Comparison of ENCODE assay signal across 18 cellular contexts in genomic region chr12:52800259-52800917, GRCh38. TPM values are rescaled to one million over a fixed set of nuclear protein-coding genes. Genes with fewer than 3 reads are reported as not detected.
DNase-seq lines count a peak whose midpoint lies in the region; TF ChIP-seq lines count a peak whose summit lies in the region.
"Had no signal": no experiment of that assay in that cellular context is flagged by ENCODE, and none has a peak within 500 bp of the region (broad histone marks: within the 10 kb centered on the region; RNA-seq: fewer than 3 reads in every experiment).

No MANE protein-coding gene starts in this region.

- H3K36me3 ChIP-seq in Caco-2 (ENCODE audit: control insufficient read depth, insufficient read depth, low read length) (no peaks in the 10 kb centered on the region), ovary (no peaks in the 10 kb centered on the region)
- H3K36me3 ChIP-seq: BLaER1 treated with 17β-estradiol and CSF1 and Interleukin-3, amounts not matched to agents 10 nM and 100 nM had no signal

- POLR2A ChIA-PET in Caco-2 (lab: Charles Lee): no interaction called here

- peaks cover 21% of the 10 kb centered on the region for H3K4me1 ChIP-seq in Caco-2
- no peaks in the 10 kb centered on the region for H3K4me1 ChIP-seq in ovary (ENCODE audit: insufficient read depth)

- H3K9me3 Mint-ChIP-seq in Caco-2 (ENCODE audit: unreplicated experiment) (peaks cover 10% of the 10 kb centered on the region), type B pancreatic cell (no peaks in the 10 kb centered on the region)
- H3K9me3 Mint-ChIP-seq: CD8-positive, alpha-beta memory T cell had no signal

- no peaks in the 10 kb centered on the region for H3K27me3 Mint-ChIP-seq in Caco-2 (ENCODE audit: insufficient read depth, unreplicated experiment)
- H3K27me3 Mint-ChIP-seq in type B pancreatic cell: peaks cover 18% of the 10 kb centered on the region

- TF ChIP-seq EP300 in ovary (IDR thresholded peaks at IDR 0.05): no peak

- CTCF ChIA-PET in Caco-2 (lab: Charles Lee): no interaction called here

- no peak for DNase-seq in Caco-2
- DNase-seq in NCI-H774 (lab: John Stamatoyannopoulos, UW): peak; percentile 15
- no peak for DNase-seq in epithelial cell of prostate (ENCODE audit: low read depth, low spot score)
- no peak for DNase-seq in type B pancreatic cell (ENCODE audit: extremely low spot score, unreplicated experiment)
- DNase-seq in ovary: no peak
- DNase-seq in ecto neural progenitor cell (ENCODE audit: low spot score): no peak
- no peak for DNase-seq in RPMI8226
- DNase-seq: CD8-positive, alpha-beta memory T cell; GF-D8; NCI-H1105; NCI-H2171; NCI-H446; NCI-H526 had no signal

- H3K9me3 ChIP-seq in Caco-2 (no peaks in the 10 kb centered on the region), ovary (no peaks in the 10 kb centered on the region)
- H3K9me3 ChIP-seq: BLaER1 treated with 17β-estradiol and CSF1 and Interleukin-3, amounts not matched to agents 10 nM and 100 nM had no signal

- H3K4me3 ChIP-seq in Caco-2 (ENCODE audit: low read depth, low read length) (no peak overlapping the region), ovary (no peak overlapping the region)
- H3K4me3 ChIP-seq: BLaER1 treated with 17β-estradiol and CSF1 and Interleukin-3, amounts not matched to agents 10 nM and 100 nM had no signal

- H3K27me3 ChIP-seq in Caco-2 (replicated peaks; ENCODE audit: control insufficient read depth, insufficient read depth, low read length) (no peaks in the 10 kb centered on the region), ovary (no peaks in the 10 kb centered on the region)
- H3K27me3 ChIP-seq: BLaER1 treated with 17β-estradiol and CSF1 and Interleukin-3, amounts not matched to agents 10 nM and 100 nM had no signal

- TF ChIP-seq CTCF in Caco-2 (IDR thresholded peaks at IDR 0.05; ENCODE audit: insufficient read depth in 1 of 2, low read depth in 1 of 2, low read length in 1 of 2, severe bottlenecking in 1 of 2, unreplicated experiment in 1 of 2) (no peak), type B pancreatic cell (conservative IDR thresholded peaks at IDR 0.05) (no peak), ovary (IDR thresholded peaks at IDR 0.05) (no peak)

- H3K4me3 Mint-ChIP-seq in Caco-2 (ENCODE audit: unreplicated experiment) (no peak overlapping the region), type B pancreatic cell (no peak overlapping the region)
- H3K4me3 Mint-ChIP-seq: CD8-positive, alpha-beta memory T cell had no signal

- no TSS peak for BruUV-seq in Caco-2 (replicated peaks; lab: Mats Ljungman, UMichigan)

- H3K4me1 Mint-ChIP-seq in Caco-2 (ENCODE audit: low read depth, unreplicated experiment): peaks cover 28% of the 10 kb centered on the region
- H3K4me1 Mint-ChIP-seq in type B pancreatic cell (ENCODE audit: unreplicated experiment): no peaks in the 10 kb centered on the region
- H3K4me1 Mint-ChIP-seq: CD8-positive, alpha-beta memory T cell had no signal

- intact Hi-C loops in Caco-2 (cut with micrococcal nuclease; ENCODE audit: unreplicated experiment): no loop called here
- intact Hi-C loops in ovary (cut with DNase I): no loop called here

- no peak for TF ChIP-seq POLR2A in ovary (IDR thresholded peaks at IDR 0.05)

- H3K27ac Mint-ChIP-seq in Caco-2 (ENCODE audit: unreplicated experiment): peak overlapping the region; percentile 28
- peak overlapping the region; percentile 27 for H3K27ac Mint-ChIP-seq in type B pancreatic cell
- H3K27ac Mint-ChIP-seq: CD8-positive, alpha-beta memory T cell had no signal

- H3K36me3 Mint-ChIP-seq in Caco-2 (ENCODE audit: insufficient read depth, unreplicated experiment) (no peaks in the 10 kb centered on the region), type B pancreatic cell (no peaks in the 10 kb centered on the region)
- H3K36me3 Mint-ChIP-seq: CD8-positive, alpha-beta memory T cell had no signal

- H3K27ac ChIP-seq in epithelial cell of prostate (peak overlapping the region; percentile 16), ovary (no peak overlapping the region)
- H3K27ac ChIP-seq: BLaER1 treated with 17β-estradiol and CSF1 and Interleukin-3, amounts not matched to agents 10 nM and 100 nM; KMS-11 had no signal

- WGBS in ovary, 3 donors: 74 to 89% (median 76%) methylated on average over 1 of the region's 1 CpG

RNA-seq across cellular contexts. Expression of gene KRT3, which starts 4.5 kb away (rescaled TPM):
- total RNA-seq in Caco-2 (2022) (not detected in 2 replicates), type B pancreatic cell (ENCODE audit: low replicate concordance) (0.68 and 2.3 TPM in 2 replicates), ovary (not detected)
- polyA plus RNA-seq in ovary: not detected
- total RNA-seq: CD8-positive, alpha-beta memory T cell; H4; IMR-90; Right ventricle myocardium inferior had no signal
- polyA plus RNA-seq: CD8-positive, alpha-beta memory T cell; IMR-90 had no signal

RNA-seq across cellular contexts. Expression of gene KRT4, which starts 13.5 kb away (rescaled TPM):
- 3.4 and 5.2 TPM in 2 replicates for total RNA-seq in Caco-2 (2022)
- total RNA-seq in type B pancreatic cell (ENCODE audit: low replicate concordance): 1,276 and 3,134 TPM in 2 replicates
- under 1 TPM in 2 of 7 donors, not detected in 5; 0.17 to 0.34 TPM for total RNA-seq in ovary
- not detected for polyA plus RNA-seq in ovary
- total RNA-seq: CD8-positive, alpha-beta memory T cell; H4; Right ventricle myocardium inferior had no signal
- polyA plus RNA-seq: CD8-positive, alpha-beta memory T cell had no signal

RNA-seq across cellular contexts. Expression of gene KRT76, which starts 23.2 kb away (rescaled TPM):
- total RNA-seq in Caco-2 (2022) (not detected in 2 replicates), type B pancreatic cell (ENCODE audit: low replicate concordance) (not detected in 2 replicates), ovary (not detected)
- polyA plus RNA-seq in ovary: not detected
- total RNA-seq: CD8-positive, alpha-beta memory T cell; H4; IMR-90; Right ventricle myocardium inferior had no signal
- polyA plus RNA-seq: CD8-positive, alpha-beta memory T cell; IMR-90 had no signal

RNA-seq across cellular contexts. Expression of gene KRT79, which starts 33.7 kb away (rescaled TPM):
- total RNA-seq in Caco-2 (2022) (not detected in 2 replicates), type B pancreatic cell (ENCODE audit: low replicate concordance) (not detected in 2 replicates), ovary (not detected)
- polyA plus RNA-seq in ovary: not detected
- total RNA-seq: CD8-positive, alpha-beta memory T cell; H4; Right ventricle myocardium inferior had no signal
- polyA plus RNA-seq: CD8-positive, alpha-beta memory T cell had no signal

RNA-seq across cellular contexts. Expression of gene KRT78, which starts 48.4 kb away (rescaled TPM):
- total RNA-seq in Caco-2 (2022) (not detected in 2 replicates), type B pancreatic cell (ENCODE audit: low replicate concordance) (14.7 and 29.1 TPM in 2 replicates), ovary (under 1 TPM in 1 of 7 donors, not detected in 6; 0.46 TPM)
- polyA plus RNA-seq in ovary: not detected
- total RNA-seq: CD8-positive, alpha-beta memory T cell; H4; IMR-90; Right ventricle myocardium inferior had no signal
- polyA plus RNA-seq: CD8-positive, alpha-beta memory T cell; IMR-90 had no signal

Comparison
In these comparisons a context has a peak if more than half of its experiments do, and no peak if none do; other contexts are left out.
1. RNA of gene KRT4, which starts 13.5 kb away (total RNA-seq): 1,276 to 3,134 TPM in type B pancreatic cell; 3.4 to 5.2 TPM in Caco-2 and 0.17 to 0.34 TPM in ovary; every median in the first group is over 100 times any median in the second.